33 cellular contexts compared by ENCODE assay signal in the genomic region with DNA sequence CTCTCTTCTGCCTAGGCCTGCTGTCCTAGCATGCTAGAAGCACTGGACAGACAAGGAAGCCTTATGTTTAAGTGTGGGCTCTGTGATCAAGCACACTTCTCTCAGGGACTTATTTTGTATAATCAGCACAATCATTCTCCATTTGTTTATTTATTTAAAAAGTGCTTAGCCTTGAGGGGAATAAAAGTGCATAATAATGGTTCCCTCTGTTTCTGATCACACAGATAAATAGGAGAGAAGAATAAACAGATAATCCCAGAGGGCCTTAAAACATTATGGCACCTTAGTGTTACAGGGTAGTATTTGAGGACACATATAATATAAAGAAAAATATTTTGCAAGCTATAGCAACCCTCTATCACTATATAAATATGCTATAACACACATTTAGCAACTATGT.
"Had no signal": no experiment of that assay in that cellular context is flagged by ENCODE, and none has a peak within 500 bp of the region (broad histone marks: within the 10 kb centered on the region; RNA-seq: fewer than 3 reads in every experiment).

No MANE protein-coding gene starts in this region.

- H3K27ac Mint-ChIP-seq: activated CD4-positive, alpha-beta memory T cell treated with anti-CD3 and anti-CD28 coated beads for 36 hours; activated CD4-positive, alpha-beta T cell treated with anti-CD3 and anti-CD28 coated beads for 36 hours; activated CD4-positive, alpha-beta T cell treated with anti-CD3 and anti-CD28 coated beads, Interleukin-2, amount 10 ng/mL, durations not matched to agents 24 days and 14 days; activated CD8-positive, alpha-beta memory T cell treated with anti-CD3 and anti-CD28 coated beads, Interleukin-2, amount 10 ng/mL, durations not matched to agents 7 days and 5 days; activated CD8-positive, alpha-beta T cell treated with anti-CD3 and anti-CD28 coated beads, Interleukin-2, amount 10 ng/mL, durations not matched to agents 7 days and 5 days; activated naive CD4-positive, alpha-beta T cell treated with anti-CD3 and anti-CD28 coated beads for 36 hours; activated naive CD4-positive, alpha-beta T cell treated with anti-CD3 and anti-CD28 coated beads, Interleukin-2, amount 50 U/mL, for 24 hours; activated naive CD8-positive, alpha-beta T cell treated with anti-CD3 and anti-CD28 coated beads for 36 hours; activated naive CD8-positive, alpha-beta T cell treated with anti-CD3 and anti-CD28 coated beads, Interleukin-2, amount 50 U/mL, for 24 hours; activated T-helper 1 cell treated with anti-CD3 and anti-CD28 coated beads, Interleukin-12 subunit alpha, Interleukin-12 subunit beta, Interleukin-2, Interleukin-4 antibody, amounts not matched to agents 30 ng/mL and 10 ng/mL and 1 ng/mL, durations not matched to agents 14 hours and 24 hours and 36 hours; activated T-helper 2 cell treated with anti-CD3 and anti-CD28 coated beads, Interferon-gamma antibody, Interleukin-2, Interleukin-4, amounts not matched to agents 10 μg/mL and 5 μg/mL and 100 μg/mL, durations not matched to agents 14 hours and 24 hours and 36 hours had no signal

- ATAC-seq: activated CD4-positive, alpha-beta T cell treated with anti-CD3 and anti-CD28 coated beads for 36 hours; activated CD8-positive, alpha-beta memory T cell treated with anti-CD3 and anti-CD28 coated beads, Interleukin-2, amount 10 ng/mL, durations not matched to agents 7 days and 5 days; activated CD8-positive, alpha-beta T cell treated with anti-CD3 and anti-CD28 coated beads, Interleukin-2, amount 10 ng/mL, durations not matched to agents 7 days and 5 days; activated naive CD8-positive, alpha-beta T cell treated with anti-CD3 and anti-CD28 coated beads, Interleukin-2, amount 50 U/mL, for 24 hours; body of pancreas had no signal

- H3K27me3 Mint-ChIP-seq: activated CD8-positive, alpha-beta memory T cell treated with anti-CD3 and anti-CD28 coated beads, Interleukin-2, amount 10 ng/mL, durations not matched to agents 7 days and 5 days; activated naive CD8-positive, alpha-beta T cell treated with anti-CD3 and anti-CD28 coated beads for 36 hours; activated naive CD8-positive, alpha-beta T cell treated with anti-CD3 and anti-CD28 coated beads, Interleukin-2, amount 50 U/mL, for 24 hours had no signal

- H3K9me3 Mint-ChIP-seq: activated CD4-positive, alpha-beta memory T cell treated with anti-CD3 and anti-CD28 coated beads for 36 hours; activated CD4-positive, alpha-beta T cell treated with anti-CD3 and anti-CD28 coated beads, Interleukin-2, amount 10 ng/mL, durations not matched to agents 24 days and 14 days; activated naive CD4-positive, alpha-beta T cell treated with anti-CD3 and anti-CD28 coated beads for 36 hours; activated naive CD4-positive, alpha-beta T cell treated with anti-CD3 and anti-CD28 coated beads, Interleukin-2, amount 50 U/mL, for 24 hours; activated naive CD8-positive, alpha-beta T cell treated with anti-CD3 and anti-CD28 coated beads for 36 hours; activated naive CD8-positive, alpha-beta T cell treated with anti-CD3 and anti-CD28 coated beads, Interleukin-2, amount 50 U/mL, for 24 hours; activated T-helper 1 cell treated with anti-CD3 and anti-CD28 coated beads, Interleukin-12 subunit alpha, Interleukin-12 subunit beta, Interleukin-2, Interleukin-4 antibody, amounts not matched to agents 30 ng/mL and 10 ng/mL and 1 ng/mL, durations not matched to agents 14 hours and 24 hours and 36 hours; activated T-helper 2 cell treated with anti-CD3 and anti-CD28 coated beads, Interferon-gamma antibody, Interleukin-2, Interleukin-4, amounts not matched to agents 10 μg/mL and 5 μg/mL and 100 μg/mL, durations not matched to agents 14 hours and 24 hours and 36 hours had no signal

- H3K27me3 ChIP-seq: adrenal gland, body of pancreas, esophagus squamous epithelium had no signal

- H3K4me3 Mint-ChIP-seq: activated CD4-positive, alpha-beta memory T cell treated with anti-CD3 and anti-CD28 coated beads for 36 hours; activated CD4-positive, alpha-beta T cell treated with anti-CD3 and anti-CD28 coated beads for 36 hours; activated CD4-positive, alpha-beta T cell treated with anti-CD3 and anti-CD28 coated beads, Interleukin-2, amount 10 ng/mL, durations not matched to agents 24 days and 14 days; activated CD8-positive, alpha-beta memory T cell treated with anti-CD3 and anti-CD28 coated beads, Interleukin-2, amount 10 ng/mL, durations not matched to agents 7 days and 5 days; activated CD8-positive, alpha-beta T cell treated with anti-CD3 and anti-CD28 coated beads, Interleukin-2, amount 10 ng/mL, durations not matched to agents 7 days and 5 days; activated naive CD4-positive, alpha-beta T cell treated with anti-CD3 and anti-CD28 coated beads for 36 hours; activated naive CD4-positive, alpha-beta T cell treated with anti-CD3 and anti-CD28 coated beads, Interleukin-2, amount 50 U/mL, for 24 hours; activated naive CD8-positive, alpha-beta T cell treated with anti-CD3 and anti-CD28 coated beads for 36 hours; activated naive CD8-positive, alpha-beta T cell treated with anti-CD3 and anti-CD28 coated beads, Interleukin-2, amount 50 U/mL, for 24 hours; activated T-helper 1 cell treated with anti-CD3 and anti-CD28 coated beads, Interleukin-12 subunit alpha, Interleukin-12 subunit beta, Interleukin-2, Interleukin-4 antibody, amounts not matched to agents 30 ng/mL and 10 ng/mL and 1 ng/mL, durations not matched to agents 14 hours and 24 hours and 36 hours had no signal

- H3K4me3 ChIP-seq: adrenal gland, body of pancreas, esophagus squamous epithelium had no signal

- H3K4me1 ChIP-seq: adrenal gland, body of pancreas, esophagus squamous epithelium had no signal

- H3K36me3 ChIP-seq: adrenal gland, esophagus squamous epithelium had no signal

- H3K4me1 Mint-ChIP-seq: activated CD4-positive, alpha-beta T cell treated with anti-CD3 and anti-CD28 coated beads for 36 hours; activated CD4-positive, alpha-beta T cell treated with anti-CD3 and anti-CD28 coated beads, Interleukin-2, amount 10 ng/mL, durations not matched to agents 24 days and 14 days; activated CD8-positive, alpha-beta memory T cell treated with anti-CD3 and anti-CD28 coated beads, Interleukin-2, amount 10 ng/mL, durations not matched to agents 7 days and 5 days; activated naive CD4-positive, alpha-beta T cell treated with anti-CD3 and anti-CD28 coated beads, Interleukin-2, amount 50 U/mL, for 24 hours; activated naive CD8-positive, alpha-beta T cell treated with anti-CD3 and anti-CD28 coated beads for 36 hours; activated naive CD8-positive, alpha-beta T cell treated with anti-CD3 and anti-CD28 coated beads, Interleukin-2, amount 50 U/mL, for 24 hours had no signal

- H3K27ac ChIP-seq: adrenal gland, body of pancreas, epithelial cell of prostate, esophagus squamous epithelium had no signal

- FAIRE-seq: colon, endometrium, endothelial cell of umbilical vein, frontal cortex had no signal

- H3K9me3 ChIP-seq: adrenal gland, body of pancreas, esophagus squamous epithelium had no signal

- H3K36me3 Mint-ChIP-seq: activated CD4-positive, alpha-beta memory T cell treated with anti-CD3 and anti-CD28 coated beads for 36 hours; activated CD8-positive, alpha-beta memory T cell treated with anti-CD3 and anti-CD28 coated beads, Interleukin-2, amount 10 ng/mL, durations not matched to agents 7 days and 5 days; activated naive CD4-positive, alpha-beta T cell treated with anti-CD3 and anti-CD28 coated beads, Interleukin-2, amount 50 U/mL, for 24 hours; activated naive CD8-positive, alpha-beta T cell treated with anti-CD3 and anti-CD28 coated beads for 36 hours had no signal

- DNase-seq: activated CD4-positive, alpha-beta memory T cell treated with anti-CD3 and anti-CD28 coated beads for 36 hours; activated CD4-positive, alpha-beta T cell treated with anti-CD3 and anti-CD28 coated beads for 36 hours; activated CD4-positive, alpha-beta T cell treated with anti-CD3 and anti-CD28 coated beads, Interleukin-2, amount 10 ng/mL, durations not matched to agents 24 days and 14 days; activated CD4-positive, CD25-positive, alpha-beta regulatory T cell; activated CD4-positive, CD25-positive, alpha-beta regulatory T cell treated with anti-CD3 and anti-CD28 coated beads, Interleukin-2, amount 50 U/mL, for 72 hours; activated CD8-positive, alpha-beta memory T cell treated with anti-CD3 and anti-CD28 coated beads, Interleukin-2, amount 10 ng/mL, durations not matched to agents 7 days and 5 days; activated CD8-positive, alpha-beta memory T cell treated with anti-CD3 and anti-CD28 coated beads, Interleukin-2, amount 50 U/mL, for 4 hours; activated CD8-positive, alpha-beta T cell treated with anti-CD3 and anti-CD28 coated beads, Interleukin-2, amount 10 ng/mL, durations not matched to agents 7 days and 5 days; activated effector memory CD4-positive, alpha-beta T cell treated with anti-CD3 and anti-CD28 coated beads, Interleukin-2, amount 50 U/mL, for 16 hours; activated naive CD4-positive, alpha-beta T cell treated with anti-CD3 and anti-CD28 coated beads for 36 hours; activated naive CD8-positive, alpha-beta T cell treated with anti-CD3 and anti-CD28 coated beads for 36 hours; activated naive CD8-positive, alpha-beta T cell treated with anti-CD3 and anti-CD28 coated beads, Interleukin-2, amount 50 U/mL, for 24 hours; activated T-cell treated with anti-CD3 and anti-CD28 coated beads, Interleukin-2, amount 50 U/mL, for 1 hour; activated T-cell treated with anti-CD3 and anti-CD28 coated beads, Interleukin-2, amount 50 U/mL, for 48 hours; adrenal gland; amygdala; aorta; body of pancreas; caudate nucleus; cortex of kidney; dermis blood vessel endothelial cell; effector CD8-positive, alpha-beta T cell; esophagus squamous epithelium; head of caudate nucleus; T-helper 2 cell had no signal
